ENCODE assay signal across 6 cellular contexts in the genomic region with DNA sequence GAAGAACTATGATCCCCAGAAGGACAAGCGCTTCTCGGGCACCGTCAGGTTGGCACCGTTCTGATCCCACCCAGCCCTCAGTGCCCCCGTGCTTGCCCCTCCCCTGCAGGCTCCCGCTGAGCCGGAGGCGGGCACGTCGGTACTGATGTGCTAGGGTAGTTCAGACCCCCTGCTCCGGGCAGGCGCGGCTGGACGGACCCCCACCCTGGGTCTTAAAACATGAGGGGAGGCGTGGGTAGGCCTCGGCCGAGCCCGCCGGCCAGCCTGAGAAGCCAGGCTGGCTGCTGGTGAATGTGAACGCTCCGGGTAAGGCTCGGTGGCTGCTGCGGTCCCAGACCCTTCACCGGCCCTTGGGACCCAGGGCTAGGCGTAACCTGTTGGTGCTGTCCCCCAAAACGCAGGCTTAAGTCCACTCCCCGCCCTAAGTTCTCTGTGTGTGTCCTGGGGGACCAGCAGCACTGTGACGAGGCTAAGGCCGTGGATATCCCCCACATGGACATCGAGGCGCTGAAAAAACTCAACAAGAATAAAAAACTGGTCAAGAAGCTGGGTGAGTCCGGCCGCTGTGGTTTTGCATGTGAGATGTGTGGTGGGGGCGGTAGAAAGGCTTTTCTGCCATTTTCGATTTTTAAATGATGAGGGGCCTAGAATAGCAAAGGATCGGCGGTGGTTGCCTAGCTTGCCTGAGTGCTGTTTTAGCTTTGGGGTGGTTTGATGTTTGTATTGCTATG. TPM values are rescaled to one million over a fixed set of nuclear protein-coding genes. Genes with fewer than 3 reads are reported as not detected.
DNase-seq lines count a peak whose midpoint lies in the region; ATAC-seq and TF ChIP-seq lines count a peak whose summit lies in the region.

No MANE protein-coding gene starts in this region.

- H3K36me3 ChIP-seq in HCT116 (ENCODE audit: control insufficient read depth in 1 of 2, insufficient read depth in 2 of 2, low read length in 2 of 2) (peaks cover 17 to 40% of the 10 kb centered on the region in 2 experiments; a peak in 3 of 4 replicates), lower lobe of right lung (peaks cover 53% of the 10 kb centered on the region)

- H3K27me3 Mint-ChIP-seq in activated CD8-positive, alpha-beta T cell treated with anti-CD3 and anti-CD28 coated beads for 36 hours = no peaks in the 10 kb centered on the region

- peak overlapping the region; percentile 99 for H3K9ac ChIP-seq in HCT116 (ENCODE audit: low read length)

- H3K9me3 ChIP-seq in HCT116 (ENCODE audit: control insufficient read depth in 1 of 2, insufficient read depth in 1 of 2, low read depth in 1 of 2, low read length in 2 of 2) (no peaks in the 10 kb centered on the region), lower lobe of right lung (no peaks in the 10 kb centered on the region)

- H3K4me1 Mint-ChIP-seq in activated CD8-positive, alpha-beta T cell treated with anti-CD3 and anti-CD28 coated beads for 36 hours (ENCODE audit: low read depth) = peaks cover 40% of the 10 kb centered on the region

- H2AFZ ChIP-seq in HCT116 (ENCODE audit: low read depth, low read length, poor library complexity, severe bottlenecking) = no peak overlapping the region

- H3K27ac Mint-ChIP-seq in activated CD8-positive, alpha-beta T cell treated with anti-CD3 and anti-CD28 coated beads for 36 hours = peak overlapping the region; percentile 98

- peak overlapping the region; percentile 97 for H3K4me3 Mint-ChIP-seq in activated CD8-positive, alpha-beta T cell treated with anti-CD3 and anti-CD28 coated beads for 36 hours

- H3K27me3 ChIP-seq in HCT116 (ENCODE audit: insufficient read depth, low read length) (no peaks in the 10 kb centered on the region), lower lobe of right lung (ENCODE audit: low read depth) (no peaks in the 10 kb centered on the region)

- CTCF ChIA-PET in HCT116 (lab: Charles Lee) = no interaction called here
- CTCF ChIA-PET in activated CD8-positive, alpha-beta T cell treated with anti-CD3 and anti-CD28 coated beads for 36 hours (lab: Charles Lee) = interaction anchor here (1.0 to 3.1 kb wide), 8 partner anchors 8 to 175 kb away, joined by 3 to 35 read pairs (median 6); a partner anchor contains a TSS

- DNase-seq in HCT116 (ENCODE audit: low read depth, low spot score) = no peak
- no peak for DNase-seq in activated CD8-positive, alpha-beta T cell treated with anti-CD3 and anti-CD28 coated beads for 36 hours
- DNase-seq in lower lobe of right lung = no peak
- no peak for DNase-seq in NCI-H1092 treated with DMSO at 0.1 percent for 48 hours (lab: John Stamatoyannopoulos, UW)
- no peak for DNase-seq in UCSD-AML1 (lab: John Stamatoyannopoulos, UW; ENCODE audit: unreplicated experiment)

- POLR2A ChIA-PET in HCT116 (lab: Charles Lee) = interaction anchor here (1.0 to 1.6 kb wide), 2 partner anchors 16 to 128 kb away, joined by 4 to 6 read pairs; a partner anchor contains a TSS
- POLR2A ChIA-PET in activated CD8-positive, alpha-beta T cell treated with anti-CD3 and anti-CD28 coated beads for 36 hours (lab: Charles Lee) = interaction anchor here (0.6 to 16.3 kb wide), 26 partner anchors 10 to 272 kb away, joined by 3 to 327 read pairs (median 4); a partner anchor contains a TSS

- peaks cover 36% of the 10 kb centered on the region; the same call in 1 of the 2 replicates for H4K20me1 ChIP-seq in HCT116 (ENCODE audit: insufficient read depth)

- peaks cover 58% of the 10 kb centered on the region for H3K36me3 Mint-ChIP-seq in activated CD8-positive, alpha-beta T cell treated with anti-CD3 and anti-CD28 coated beads for 36 hours (ENCODE audit: low read depth)

- RAD21 ChIA-PET in HCT116 (lab: Charles Lee; ENCODE audit: low non-redundant PET in 1 of 2, low total read pairs in 2 of 2, uncharacterized antibody in 2 of 2, unreplicated experiment in 2 of 2) = no interaction called here

- TF ChIP-seq RAD21 in HCT116 (IDR thresholded peaks at IDR 0.05; ENCODE audit: low read depth) = no peak

- no peak for TF ChIP-seq CTCF in HCT116 (IDR thresholded peaks at IDR 0.05 in 2 of 3, conservative IDR thresholded peaks at IDR 0.05 in 1 of 3; ENCODE audit: borderline replicate concordance in 1 of 3, insufficient read depth in 1 of 3, low read depth in 2 of 3, low read length in 2 of 3)
- no peak for TF ChIP-seq CTCF in activated CD8-positive, alpha-beta T cell treated with anti-CD3 and anti-CD28 coated beads for 36 hours (IDR thresholded peaks at IDR 0.05)
- TF ChIP-seq CTCF in lower lobe of right lung (IDR thresholded peaks at IDR 0.05) = no peak

- H3K79me2 ChIP-seq in HCT116 (ENCODE audit: insufficient read depth, low read length) = peaks cover 42% of the 10 kb centered on the region

- H3K9me2 ChIP-seq in HCT116 (ENCODE audit: insufficient read depth) = no peaks in the 10 kb centered on the region

- peak overlapping the region; percentile 82 for H3K27ac ChIP-seq in HCT116 (ENCODE audit: low read depth, low read length)
- H3K27ac ChIP-seq in lower lobe of right lung = peak overlapping the region; percentile 88

- ATAC-seq in HCT116 (0 out of 2 replicates have a peak, but pooled peaks have one; percentile 0), lower lobe of right lung (peak; percentile 31 to 43), GM21576 (IDR thresholded peaks at IDR 0.05; ENCODE audit: unreplicated experiment) (no peak)
- ATAC-seq in activated CD8-positive, alpha-beta T cell treated with anti-CD3 and anti-CD28 coated beads for 36 hours = no peak

- BruUV-seq in HCT116 (replicated peaks; lab: Mats Ljungman, UMichigan) = no TSS peak

- peak overlapping the region; percentile 88 for H3K4me2 ChIP-seq in HCT116 (ENCODE audit: low read length)

- intact Hi-C loops in HCT116 (cut with micrococcal nuclease) = loop anchor here (1.0 kb wide), 2 partner anchors 127 to 172 kb away; a partner anchor contains a TSS
- intact Hi-C loops in activated CD8-positive, alpha-beta T cell treated with anti-CD3 and anti-CD28 coated beads for 36 hours (cut with micrococcal nuclease) = loop anchor here (5.0 kb wide), 1 partner anchor 172 kb away; a partner anchor contains a TSS
- intact Hi-C loops in lower lobe of right lung (cut with DNase I) = no loop called here

- H3K9me3 Mint-ChIP-seq in activated CD8-positive, alpha-beta T cell treated with anti-CD3 and anti-CD28 coated beads for 36 hours = no peaks in the 10 kb centered on the region

- H3K4me1 ChIP-seq in HCT116 (ENCODE audit: control insufficient read depth in 1 of 2, insufficient read depth in 2 of 2, low read length in 2 of 2) (peaks cover 13 to 32% of the 10 kb centered on the region in 2 experiments; a peak in 3 of 4 replicates), lower lobe of right lung (peaks cover 38% of the 10 kb centered on the region)

- H3K4me3 ChIP-seq in HCT116 (replicated peaks in 1 of 2; ENCODE audit: low read depth in 1 of 2, low read length in 2 of 2) (peak overlapping the region; percentile 98 to 99), lower lobe of right lung (peak overlapping the region; percentile 92)

- no peak for TF ChIP-seq POLR2A in HCT116 (IDR thresholded peaks at IDR 0.05; ENCODE audit: borderline replicate concordance, extremely low read depth, insufficient read depth, insufficient read length)

TF ChIP-seq in HCT116, 20 proteins besides CTCF, POLR2A, EP300 and RAD21:
- TF ChIP-seq ELF1 (IDR thresholded peaks at IDR 0.05; ENCODE audit: borderline replicate concordance, low read depth) (no peak), ZFX (IDR thresholded peaks at IDR 0.05) (peak; percentile 32; the same call in 1 of the 2 replicates)

RNA-seq across cellular contexts. Expression of a gene that starts 0.9 kb away (rescaled TPM):
- total RNA-seq in HCT116 (2021; ENCODE audit: unreplicated experiment) (1,981 TPM), lower lobe of right lung (1,025 TPM)
- polyA plus RNA-seq in HCT116 (2012) = 2,739 and 2,996 TPM in 2 replicates
- 1,000 to 10,000 TPM; 2,322 to 2,393 TPM for total RNA-seq in activated CD8-positive, alpha-beta T cell treated with anti-CD3 and anti-CD28 coated beads for 36 hours

RNA-seq across cellular contexts. Expression of a gene that starts 17.0 kb away (rescaled TPM):
- total RNA-seq in HCT116 (2021; ENCODE audit: unreplicated experiment) = 16.1 TPM
- polyA plus RNA-seq in HCT116 (2012) = 7.3 and 9.1 TPM in 2 replicates
- 10 to 100 TPM; 18.8 to 19.4 TPM for total RNA-seq in activated CD8-positive, alpha-beta T cell treated with anti-CD3 and anti-CD28 coated beads for 36 hours
- total RNA-seq in lower lobe of right lung = 9.0 TPM

RNA-seq across cellular contexts. Expression of a gene that starts 27.7 kb away (rescaled TPM):
- total RNA-seq in HCT116 (2021; ENCODE audit: unreplicated experiment) (21.8 TPM), lower lobe of right lung (17.0 TPM)
- polyA plus RNA-seq in HCT116 (2012) = 20.5 and 20.9 TPM in 2 replicates
- under 1 TPM; 0.68 to 0.81 TPM for total RNA-seq in activated CD8-positive, alpha-beta T cell treated with anti-CD3 and anti-CD28 coated beads for 36 hours

RNA-seq across cellular contexts. Expression of a gene that starts 43.6 kb away (rescaled TPM):
- total RNA-seq in HCT116 (2021; ENCODE audit: unreplicated experiment) (not detected), lower lobe of right lung (not detected)
- polyA plus RNA-seq in HCT116 (2012) = 0.05 TPM in 1 of 2 replicates, not detected in the other
- not detected for total RNA-seq in activated CD8-positive, alpha-beta T cell treated with anti-CD3 and anti-CD28 coated beads for 36 hours

Comparison
In these comparisons a context has a peak if more than half of its experiments do, and no peak if none do; other contexts are left out.
1. ATAC-seq: peak in HCT116 (single experiment) and lower lobe of right lung (2 of 2); none in activated CD8-positive, alpha-beta T cell treated with anti-CD3 and anti-CD28 coated beads for 36 hours (single experiment) and GM21576 (single experiment).